Comparison of ENCODE assay signal across 10 cellular contexts in genomic region chr11:114165326-114166230, GRCh38.
DNase-seq lines count a peak whose midpoint lies in the region; ATAC-seq and TF ChIP-seq lines count a peak whose summit lies in the region.
"Had no signal": no experiment of that assay in that cellular context is flagged by ENCODE, and none has a peak within 500 bp of the region (broad histone marks: within the 10 kb centered on the region; RNA-seq: fewer than 3 reads in every experiment).

No MANE protein-coding gene starts in this region.

- no peak for ATAC-seq in activated naive CD8-positive, alpha-beta T cell treated with anti-CD3 and anti-CD28 coated beads, Interleukin-2, amount 50 U/mL, for 24 hours
- ATAC-seq in lung (ENCODE audit: insufficient read depth, low FRiP score) (no peak), GM21825 (IDR thresholded peaks at IDR 0.05; ENCODE audit: unreplicated experiment) (no peak), GM19463 (IDR thresholded peaks at IDR 0.05; ENCODE audit: unreplicated experiment) (no peak)

- no peak for TF ChIP-seq CTCF in Loucy (conservative IDR thresholded peaks at IDR 0.05; ENCODE audit: low read length)
- no peak for TF ChIP-seq CTCF in lung (IDR thresholded peaks at IDR 0.05; ENCODE audit: control extremely low read depth, extremely low read depth)
- TF ChIP-seq CTCF in GM20000 (IDR thresholded peaks at IDR 0.05; ENCODE audit: extremely low read depth, missing control alignments) = no peak

- H3K27ac ChIP-seq in lung (ENCODE audit: low read depth in 1 of 2, low read length in 1 of 2) = peak overlapping the region; percentile 91 to 99

- H3K27me3 ChIP-seq in Loucy (ENCODE audit: insufficient read depth, low read length, poor library complexity, severe bottlenecking) (peaks cover 5% of the 10 kb centered on the region), lung (ENCODE audit: control insufficient read depth, insufficient read depth) (no peaks in the 10 kb centered on the region)

- no peaks in the 10 kb centered on the region for H3F3A ChIP-seq in Loucy (ENCODE audit: low read depth)

- H3K4me1 ChIP-seq in Loucy (ENCODE audit: insufficient read depth, low read length, poor library complexity, severe bottlenecking) (peaks cover 82% of the 10 kb centered on the region), lung (ENCODE audit: control insufficient read depth in 2 of 2, insufficient read depth in 2 of 2, low read length in 2 of 2) (peaks cover 65 to 67% of the 10 kb centered on the region in 2 donors)

- WGBS in lung, 2 donors = 88 to 95% methylated on average over 7 of the region's 7 CpGs

- no peaks in the 10 kb centered on the region for H3K27me3 Mint-ChIP-seq in activated naive CD8-positive, alpha-beta T cell treated with anti-CD3 and anti-CD28 coated beads, Interleukin-2, amount 50 U/mL, for 24 hours

- no peaks in the 10 kb centered on the region for H3K79me2 ChIP-seq in Loucy (ENCODE audit: insufficient read depth, low read length)

- H3K36me3 ChIP-seq in Loucy (ENCODE audit: insufficient read depth, low read length) (no peaks in the 10 kb centered on the region), lung (ENCODE audit: control insufficient read depth in 2 of 2, insufficient read depth in 2 of 2, low read length in 2 of 2) (peaks cover 0 to 4% of the 10 kb centered on the region in 2 donors)

- DNase-seq in activated naive CD8-positive, alpha-beta T cell treated with anti-CD3 and anti-CD28 coated beads, Interleukin-2, amount 50 U/mL, for 24 hours = no peak
- DNase-seq in lung (ENCODE audit: low spot score) = no peak
- peak; percentile 28 for DNase-seq in superior temporal gyrus (ENCODE audit: extremely low spot score)
- no peak for DNase-seq in GM20000 (ENCODE audit: low spot score)
- DNase-seq: NCI-H2171; stimulated activated CD4-positive, alpha-beta T cell treated with anti-CD3 and anti-CD28 coated beads, Interleukin-15, amount 100 ng/mL, for 24 hours had no signal

- H3K9me2 ChIP-seq in Loucy (replicated peaks; ENCODE audit: low read depth, low read length) = no peaks in the 10 kb centered on the region

- no peak overlapping the region for H2AFZ ChIP-seq in Loucy (ENCODE audit: low read length)

- peak overlapping the region; percentile 74 for H3K4me2 ChIP-seq in Loucy (ENCODE audit: low read depth, low read length, poor library complexity, severe bottlenecking)

- H3K4me3 ChIP-seq in Loucy (ENCODE audit: low read length, poor library complexity, severe bottlenecking) (no peak overlapping the region), lung (no peak overlapping the region)

- H3K9me3 Mint-ChIP-seq in activated naive CD8-positive, alpha-beta T cell treated with anti-CD3 and anti-CD28 coated beads, Interleukin-2, amount 50 U/mL, for 24 hours = no peaks in the 10 kb centered on the region
- H3K9me3 Mint-ChIP-seq: IgD-negative memory B cell had no signal

- H3K27ac Mint-ChIP-seq in activated naive CD8-positive, alpha-beta T cell treated with anti-CD3 and anti-CD28 coated beads, Interleukin-2, amount 50 U/mL, for 24 hours = peak overlapping the region; percentile 67

- H3K9ac ChIP-seq in Loucy (ENCODE audit: low read depth, low read length, poor library complexity, severe bottlenecking) = peak overlapping the region; percentile 69

- H4K20me1 ChIP-seq in Loucy (ENCODE audit: insufficient read depth, low read length, poor library complexity, severe bottlenecking) = no peaks in the 10 kb centered on the region

- H3K36me3 Mint-ChIP-seq in activated naive CD8-positive, alpha-beta T cell treated with anti-CD3 and anti-CD28 coated beads, Interleukin-2, amount 50 U/mL, for 24 hours (ENCODE audit: low read depth) = no peaks in the 10 kb centered on the region

- H3K4me3 Mint-ChIP-seq in activated naive CD8-positive, alpha-beta T cell treated with anti-CD3 and anti-CD28 coated beads, Interleukin-2, amount 50 U/mL, for 24 hours = no peak overlapping the region

- no peaks in the 10 kb centered on the region for H3K9me3 ChIP-seq in Loucy (ENCODE audit: insufficient read depth, low read depth, low read length)
- no peaks in the 10 kb centered on the region for H3K9me3 ChIP-seq in lung (ENCODE audit: control insufficient read depth in 2 of 2, insufficient read depth in 1 of 2, low read length in 1 of 2)

- peaks cover 87% of the 10 kb centered on the region for H3K4me1 Mint-ChIP-seq in activated naive CD8-positive, alpha-beta T cell treated with anti-CD3 and anti-CD28 coated beads, Interleukin-2, amount 50 U/mL, for 24 hours
